Comparison of ENCODE assay signal across 19 cellular contexts in genomic region chr14:33693237-33693636, GRCh38.
DNase-seq lines count a peak whose midpoint lies in the region; ATAC-seq and TF ChIP-seq lines count a peak whose summit lies in the region.
"Had no signal": no experiment of that assay in that cellular context is flagged by ENCODE, and none has a peak within 500 bp of the region (broad histone marks: within the 10 kb centered on the region; RNA-seq: fewer than 3 reads in every experiment).

No MANE protein-coding gene starts in this region.

- intact Hi-C loops in uterus (cut with DNase I; ENCODE audit: low total_unique reads), result no loop called here
- intact Hi-C loops in heart right ventricle (cut with DNase I), result no loop called here
- intact Hi-C loops in posterior vena cava (cut with DNase I), result no loop called here

- H3K27me3 ChIP-seq in brain microvascular endothelial cell (replicated peaks), result no peaks in the 10 kb centered on the region
- no peaks in the 10 kb centered on the region for H3K27me3 ChIP-seq in uterus
- H3K27me3 ChIP-seq in heart right ventricle, result no peaks in the 10 kb centered on the region
- H3K27me3 ChIP-seq: body of pancreas, vagina had no signal

- no peaks in the 10 kb centered on the region; the same call in 1 of the 2 replicates for H3K9me3 Mint-ChIP-seq in HFFc6
- H3K9me3 Mint-ChIP-seq: activated naive CD4-positive, alpha-beta T cell treated with anti-CD3 and anti-CD28 coated beads for 36 hours; stimulated activated naive CD8-positive, alpha-beta T cell treated with anti-CD3 and anti-CD28 coated beads, Interleukin-15, Interleukin-2, amounts not matched to agents 100 ng/mL and 50 ng/mL, for 24 hours had no signal

- ATAC-seq in GM21390 (IDR thresholded peaks at IDR 0.05; ENCODE audit: unreplicated experiment), result no peak
- ATAC-seq in heart right ventricle, result no peak
- ATAC-seq: activated CD4-positive, alpha-beta T cell treated with anti-CD3 and anti-CD28 coated beads for 36 hours; activated CD8-positive, alpha-beta memory T cell treated with anti-CD3 and anti-CD28 coated beads, Interleukin-2, amount 10 ng/mL, durations not matched to agents 7 days and 5 days; body of pancreas had no signal

- H3K4me3 Mint-ChIP-seq in HFFc6, result peak overlapping the region; percentile 21; the same call in 1 of the 2 replicates
- H3K4me3 Mint-ChIP-seq: activated CD4-positive, alpha-beta T cell treated with anti-CD3 and anti-CD28 coated beads for 36 hours; activated CD8-positive, alpha-beta memory T cell treated with anti-CD3 and anti-CD28 coated beads, Interleukin-2, amount 10 ng/mL, durations not matched to agents 7 days and 5 days; activated naive CD4-positive, alpha-beta T cell treated with anti-CD3 and anti-CD28 coated beads for 36 hours; stimulated activated naive CD8-positive, alpha-beta T cell treated with anti-CD3 and anti-CD28 coated beads, Interleukin-15, Interleukin-2, amounts not matched to agents 100 ng/mL and 50 ng/mL, for 24 hours had no signal

- in situ Hi-C loops in brain microvascular endothelial cell (cut with HindIII; ENCODE audit: low pct_ligation_motif_present, low sequenced_read_pairs), result no loop called here

- peaks cover 21% of the 10 kb centered on the region; the same call in 1 of the 2 replicates for H3K4me1 Mint-ChIP-seq in HFFc6 (ENCODE audit: low read depth)
- H3K4me1 Mint-ChIP-seq: activated CD4-positive, alpha-beta T cell treated with anti-CD3 and anti-CD28 coated beads for 36 hours; activated CD8-positive, alpha-beta memory T cell treated with anti-CD3 and anti-CD28 coated beads, Interleukin-2, amount 10 ng/mL, durations not matched to agents 7 days and 5 days had no signal

- H3K36me3 ChIP-seq in brain microvascular endothelial cell (replicated peaks) (no peaks in the 10 kb centered on the region), uterus (no peaks in the 10 kb centered on the region), heart right ventricle (no peaks in the 10 kb centered on the region)
- H3K36me3 ChIP-seq: vagina had no signal

- no peaks in the 10 kb centered on the region; the same call in 1 of the 2 replicates for H3K27me3 Mint-ChIP-seq in HFFc6 (ENCODE audit: insufficient read depth)
- H3K27me3 Mint-ChIP-seq: activated CD8-positive, alpha-beta memory T cell treated with anti-CD3 and anti-CD28 coated beads, Interleukin-2, amount 10 ng/mL, durations not matched to agents 7 days and 5 days; stimulated activated naive CD8-positive, alpha-beta T cell treated with anti-CD3 and anti-CD28 coated beads, Interleukin-15, Interleukin-2, amounts not matched to agents 100 ng/mL and 50 ng/mL, for 24 hours had no signal

- H3K4me3 ChIP-seq in AG09309 (ENCODE audit: control insufficient read depth, low read depth, low read length) (no peak overlapping the region), brain microvascular endothelial cell (ENCODE audit: low read depth, low read length) (no peak overlapping the region), uterus (no peak overlapping the region), heart right ventricle (no peak overlapping the region)
- H3K4me3 ChIP-seq: body of pancreas, vagina had no signal

- TF ChIP-seq CTCF in AG09309 (IDR thresholded peaks at IDR 0.05; ENCODE audit: control insufficient read depth, insufficient read depth, low read depth, low read length, missing control alignments), result no peak
- no peak for TF ChIP-seq CTCF in HFFc6 (IDR thresholded peaks at IDR 0.05)
- no peak for TF ChIP-seq CTCF in brain microvascular endothelial cell (IDR thresholded peaks at IDR 0.05; ENCODE audit: low read depth, low read length, missing control alignments)
- TF ChIP-seq CTCF in uterus (IDR thresholded peaks at IDR 0.05), result no peak
- TF ChIP-seq CTCF in heart right ventricle (IDR thresholded peaks at IDR 0.05), result no peak

- H3K4me1 ChIP-seq in uterus (no peaks in the 10 kb centered on the region), heart right ventricle (no peaks in the 10 kb centered on the region)
- H3K4me1 ChIP-seq: body of pancreas, vagina had no signal

- H3K9me3 ChIP-seq in uterus (no peaks in the 10 kb centered on the region), heart right ventricle (no peaks in the 10 kb centered on the region)
- H3K9me3 ChIP-seq: body of pancreas, vagina had no signal

- peak; percentile 63 for DNase-seq in AG09309 (ENCODE audit: low read depth)
- peak; percentile 57 for DNase-seq in HFFc6
- peak; percentile 80 for DNase-seq in brain microvascular endothelial cell
- peak; percentile 65 for DNase-seq in kidney glomerular epithelial cell (lab: John Stamatoyannopoulos, UW)
- no peak for DNase-seq in uterus
- DNase-seq in heart right ventricle, result no peak
- no peak for DNase-seq in posterior vena cava (ENCODE audit: low spot score)
- DNase-seq: activated CD4-positive, alpha-beta T cell treated with anti-CD3 and anti-CD28 coated beads for 36 hours; activated CD8-positive, alpha-beta memory T cell treated with anti-CD3 and anti-CD28 coated beads, Interleukin-2, amount 10 ng/mL, durations not matched to agents 7 days and 5 days; activated naive CD4-positive, alpha-beta T cell treated with anti-CD3 and anti-CD28 coated beads for 36 hours; body of pancreas; kidney; NCI-H2029; NCI-H510A treated with DMSO at 0.1 percent for 48 hours; SHP77 treated with DMSO at 0.1 percent for 48 hours; T-helper 9 cell had no signal

- peak overlapping the region; percentile 64; the same call in 1 of the 2 replicates for H3K27ac Mint-ChIP-seq in HFFc6
- H3K27ac Mint-ChIP-seq: activated CD4-positive, alpha-beta T cell treated with anti-CD3 and anti-CD28 coated beads for 36 hours; activated CD8-positive, alpha-beta memory T cell treated with anti-CD3 and anti-CD28 coated beads, Interleukin-2, amount 10 ng/mL, durations not matched to agents 7 days and 5 days; activated naive CD4-positive, alpha-beta T cell treated with anti-CD3 and anti-CD28 coated beads for 36 hours; stimulated activated naive CD8-positive, alpha-beta T cell treated with anti-CD3 and anti-CD28 coated beads, Interleukin-15, Interleukin-2, amounts not matched to agents 100 ng/mL and 50 ng/mL, for 24 hours had no signal

- no peak for TF ChIP-seq POLR2A in uterus (IDR thresholded peaks at IDR 0.05)

- H3K27ac ChIP-seq in brain microvascular endothelial cell, result peak overlapping the region; percentile 87
- H3K27ac ChIP-seq in uterus, result no peak overlapping the region
- H3K27ac ChIP-seq in heart right ventricle, result no peak overlapping the region
- H3K27ac ChIP-seq: body of pancreas, vagina had no signal

- 92 to 96% methylated on average over 4 of the region's 4 CpGs for WGBS in heart right ventricle, 2 donors

- peaks cover 4% of the 10 kb centered on the region; the same call in 1 of the 2 replicates for H3K36me3 Mint-ChIP-seq in HFFc6 (ENCODE audit: low read depth)
- H3K36me3 Mint-ChIP-seq: activated CD8-positive, alpha-beta memory T cell treated with anti-CD3 and anti-CD28 coated beads, Interleukin-2, amount 10 ng/mL, durations not matched to agents 7 days and 5 days had no signal

Comparison
In these comparisons a context has a peak if more than half of its experiments do, and no peak if none do; other contexts are left out.
1. DNase-seq: peak in AG09309 (single experiment), HFFc6 (single experiment), brain microvascular endothelial cell (single experiment) and kidney glomerular epithelial cell (single experiment); none in uterus (0 of 2), heart right ventricle (0 of 2) and posterior vena cava (single experiment).